8 cellular contexts compared by ENCODE assay signal in the genomic region with DNA sequence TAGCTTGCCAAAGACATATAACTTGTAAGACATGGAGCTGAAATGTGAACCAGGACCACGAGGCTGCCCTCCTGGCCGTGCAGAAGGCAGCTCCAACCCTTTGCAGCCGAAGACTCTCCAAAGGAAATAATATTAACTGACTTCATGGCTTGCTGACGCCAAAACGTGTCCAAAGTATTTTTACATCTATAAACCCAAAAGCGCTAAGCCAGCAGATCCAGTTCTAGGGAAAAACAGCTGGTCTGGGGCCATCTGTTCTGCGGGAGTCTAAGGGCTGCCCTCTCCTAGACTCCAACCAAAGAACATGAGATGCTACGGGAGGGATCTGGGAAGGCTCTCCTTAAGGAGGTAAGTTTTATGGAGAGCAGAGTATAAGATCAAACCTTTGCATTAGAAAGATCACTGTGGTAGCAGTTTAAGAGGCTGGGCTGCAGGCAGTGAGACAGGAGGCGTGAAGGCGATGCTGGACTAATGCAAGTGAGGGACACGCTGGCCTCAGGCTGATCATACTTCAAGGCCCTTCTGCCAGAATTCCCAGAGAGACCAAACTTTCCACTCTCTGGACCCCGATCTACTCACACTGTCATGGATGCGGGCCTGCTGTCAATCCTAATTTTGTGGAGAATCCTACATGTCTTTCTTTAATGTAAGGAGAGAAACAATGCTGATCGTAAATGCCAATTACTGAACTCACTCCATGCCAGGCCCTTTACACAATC. TPM values are rescaled to one million over a fixed set of nuclear protein-coding genes. Genes with fewer than 3 reads are reported as not detected.
DNase-seq lines count a peak whose midpoint lies in the region; ATAC-seq and TF ChIP-seq lines count a peak whose summit lies in the region.

No MANE protein-coding gene starts in this region.

- no peaks in the 10 kb centered on the region for H4K20me1 ChIP-seq in hepatocyte (ENCODE audit: insufficient read depth, poor library complexity, severe bottlenecking)
- H4K20me1 ChIP-seq in smooth muscle cell (ENCODE audit: low read depth): no peaks in the 10 kb centered on the region

- H3K27ac ChIP-seq in hepatocyte: peak overlapping the region; percentile 92
- H3K27ac ChIP-seq in smooth muscle cell (ENCODE audit: low read depth): peak overlapping the region; percentile 88

- WGBS in hepatocyte (ENCODE audit: low lambda C conversion rate, missing lambda C conversion rate): 75% methylated on average over 14 of the region's 14 CpGs
- 73% methylated on average over 14 of the region's 14 CpGs for WGBS in smooth muscle cell (ENCODE audit: low lambda C conversion rate)

- peaks cover 32% of the 10 kb centered on the region for H3K4me1 Mint-ChIP-seq in activated B cell treated with CpG ODN at 0.5 μM for 24 hours

- no peaks in the 10 kb centered on the region for H3K27me3 Mint-ChIP-seq in activated B cell treated with CpG ODN at 0.5 μM for 24 hours

- no peaks in the 10 kb centered on the region for H3K9me2 ChIP-seq in hepatocyte (replicated peaks; ENCODE audit: insufficient read depth)

- H3K79me2 ChIP-seq in hepatocyte (peaks cover 16% of the 10 kb centered on the region), smooth muscle cell (ENCODE audit: low read depth) (no peaks in the 10 kb centered on the region)

- DNase-seq in HAP-1 (ENCODE audit: low spot score in 2 of 2) (no peak), activated B cell treated with CpG ODN at 0.5 μM for 24 hours (no peak), hepatocyte (ENCODE audit: low spot score) (no peak), smooth muscle cell (lab: John Stamatoyannopoulos, UW; ENCODE audit: unreplicated experiment) (no peak), NCI-H1417 (lab: John Stamatoyannopoulos, UW) (no peak)

- no peaks in the 10 kb centered on the region for H3K9me3 ChIP-seq in HAP-1
- H3K9me3 ChIP-seq in hepatocyte (ENCODE audit: low read depth): no peaks in the 10 kb centered on the region
- H3K9me3 ChIP-seq in smooth muscle cell (replicated peaks; ENCODE audit: low read depth): no peaks in the 10 kb centered on the region

- no peaks in the 10 kb centered on the region for H3K36me3 ChIP-seq in HAP-1 (replicated peaks)
- H3K36me3 ChIP-seq in hepatocyte (replicated peaks; ENCODE audit: insufficient read depth, low read depth): no peaks in the 10 kb centered on the region
- H3K36me3 ChIP-seq in smooth muscle cell (ENCODE audit: low read depth): no peaks in the 10 kb centered on the region

- peak overlapping the region; percentile 87 for H3K4me3 Mint-ChIP-seq in activated B cell treated with CpG ODN at 0.5 μM for 24 hours

- H3K9me3 Mint-ChIP-seq in activated B cell treated with CpG ODN at 0.5 μM for 24 hours: no peaks in the 10 kb centered on the region

- H2AFZ ChIP-seq in hepatocyte: peak overlapping the region; percentile 81
- H2AFZ ChIP-seq in smooth muscle cell (ENCODE audit: low read depth): peak overlapping the region; percentile 92

- CTCF ChIA-PET in activated B cell treated with CpG ODN at 0.5 μM for 24 hours (lab: Charles Lee): interaction anchor here (1.1 to 3.3 kb wide), 4 partner anchors 20 to 39 kb away, joined by 3 to 11 read pairs (median 8); no protein-coding TSS in a partner anchor

- H3K36me3 Mint-ChIP-seq in activated B cell treated with CpG ODN at 0.5 μM for 24 hours (ENCODE audit: low read depth): peaks cover 5% of the 10 kb centered on the region

- H3K27ac Mint-ChIP-seq in activated B cell treated with CpG ODN at 0.5 μM for 24 hours: peak overlapping the region; percentile 93

- H3F3A ChIP-seq in smooth muscle cell (ENCODE audit: low read depth): peaks cover 9% of the 10 kb centered on the region

- intact Hi-C loops in activated B cell treated with CpG ODN at 0.5 μM for 24 hours (cut with micrococcal nuclease): loop anchor here (5.0 kb wide), 2 partner anchors 966 to 1079 kb away; partner anchors contain the start of genes IPP and ST3GAL3

- peaks cover 21% of the 10 kb centered on the region for H3K4me1 ChIP-seq in HAP-1
- peaks cover 21% of the 10 kb centered on the region for H3K4me1 ChIP-seq in hepatocyte (ENCODE audit: insufficient read depth)
- no peaks in the 10 kb centered on the region for H3K4me1 ChIP-seq in smooth muscle cell (ENCODE audit: low read depth)

- TF ChIP-seq CTCF in activated B cell treated with CpG ODN at 0.5 μM for 24 hours (IDR thresholded peaks at IDR 0.05) (no peak), hepatocyte (IDR thresholded peaks at IDR 0.05; ENCODE audit: poor library complexity) (no peak), smooth muscle cell (IDR thresholded peaks at IDR 0.05; ENCODE audit: borderline replicate concordance, insufficient read depth, poor library complexity, severe bottlenecking) (no peak)

- H3K27me3 ChIP-seq in HAP-1 (ENCODE audit: low read depth): no peaks in the 10 kb centered on the region
- no peaks in the 10 kb centered on the region for H3K27me3 ChIP-seq in hepatocyte
- H3K27me3 ChIP-seq in smooth muscle cell (ENCODE audit: low read depth): no peaks in the 10 kb centered on the region

- no peak for ATAC-seq in activated B cell treated with CpG ODN at 0.5 μM for 24 hours (ENCODE audit: low read depth)
- no peak for ATAC-seq in HG03565 (IDR thresholded peaks at IDR 0.05; ENCODE audit: unreplicated experiment)
- no peak for ATAC-seq in HG03521 (IDR thresholded peaks at IDR 0.05; ENCODE audit: unreplicated experiment)
- no peak for ATAC-seq in GM21360 (IDR thresholded peaks at IDR 0.05; ENCODE audit: unreplicated experiment)

- H3K4me2 ChIP-seq in hepatocyte (peak overlapping the region; percentile 87), smooth muscle cell (peak overlapping the region; percentile 85)

- POLR2A ChIA-PET in activated B cell treated with CpG ODN at 0.5 μM for 24 hours (lab: Charles Lee): interaction anchor here (1.0 to 5.5 kb wide), 12 partner anchors 11 to 848 kb away, joined by 3 to 89 read pairs (median 11); partner anchors contain the start of genes EIF2B3, PRDX1, RNU5D-1 and RPS8

- in situ Hi-C loops in HAP-1 (cut with MboI; ENCODE audit: low sequenced_read_pairs): no loop called here

- H3K4me3 ChIP-seq in HAP-1 (peak overlapping the region; percentile 56), hepatocyte (peak overlapping the region; percentile 73), smooth muscle cell (peak overlapping the region; percentile 60)

- H3K9ac ChIP-seq in smooth muscle cell (ENCODE audit: low read depth): peak overlapping the region; percentile 72

RNA-seq across cellular contexts. Expression of gene TMEM53, which starts 1.2 kb away (rescaled TPM):
- total RNA-seq in activated B cell treated with CpG ODN at 0.5 μM for 24 hours (4.6 and 4.8 TPM in 2 replicates), hepatocyte (6.9 and 11.7 TPM in 2 replicates), smooth muscle cell (8.1 and 8.6 TPM in 2 replicates)
- polyA plus RNA-seq in hepatocyte (27.5 and 37.4 TPM in 2 replicates), smooth muscle cell (13.0 and 15.5 TPM in 2 replicates)

RNA-seq across cellular contexts. Expression of gene ARMH1, which starts 1.4 kb away (rescaled TPM):
- 18.1 and 19.9 TPM in 2 replicates for total RNA-seq in activated B cell treated with CpG ODN at 0.5 μM for 24 hours
- 1.2 and 3.1 TPM in 2 replicates for total RNA-seq in hepatocyte
- 6.1 and 6.3 TPM in 2 replicates for polyA plus RNA-seq in hepatocyte
- 1.5 and 4.8 TPM in 2 replicates for total RNA-seq in smooth muscle cell
- 8.3 and 10.1 TPM in 2 replicates for polyA plus RNA-seq in smooth muscle cell

RNA-seq across cellular contexts. Expression of gene RNU5D-1, which starts 57.9 kb away (rescaled TPM):
- total RNA-seq in activated B cell treated with CpG ODN at 0.5 μM for 24 hours (not detected in 2 replicates), hepatocyte (not detected in 2 replicates), smooth muscle cell (not detected in 2 replicates)
- polyA plus RNA-seq in hepatocyte (not detected in 2 replicates), smooth muscle cell (not detected in 2 replicates)
